ENCODE assay signal across 1 cellular context in genomic region chr3:179410317-179410716, GRCh38.
TF ChIP-seq lines count a peak whose summit lies in the region.

No MANE protein-coding gene starts in this region.

TF ChIP-seq in WTC11, 78 proteins besides CTCF, POLR2A, EP300 and RAD21 (continued from another document):
- TF ChIP-seq, protein P1, sequence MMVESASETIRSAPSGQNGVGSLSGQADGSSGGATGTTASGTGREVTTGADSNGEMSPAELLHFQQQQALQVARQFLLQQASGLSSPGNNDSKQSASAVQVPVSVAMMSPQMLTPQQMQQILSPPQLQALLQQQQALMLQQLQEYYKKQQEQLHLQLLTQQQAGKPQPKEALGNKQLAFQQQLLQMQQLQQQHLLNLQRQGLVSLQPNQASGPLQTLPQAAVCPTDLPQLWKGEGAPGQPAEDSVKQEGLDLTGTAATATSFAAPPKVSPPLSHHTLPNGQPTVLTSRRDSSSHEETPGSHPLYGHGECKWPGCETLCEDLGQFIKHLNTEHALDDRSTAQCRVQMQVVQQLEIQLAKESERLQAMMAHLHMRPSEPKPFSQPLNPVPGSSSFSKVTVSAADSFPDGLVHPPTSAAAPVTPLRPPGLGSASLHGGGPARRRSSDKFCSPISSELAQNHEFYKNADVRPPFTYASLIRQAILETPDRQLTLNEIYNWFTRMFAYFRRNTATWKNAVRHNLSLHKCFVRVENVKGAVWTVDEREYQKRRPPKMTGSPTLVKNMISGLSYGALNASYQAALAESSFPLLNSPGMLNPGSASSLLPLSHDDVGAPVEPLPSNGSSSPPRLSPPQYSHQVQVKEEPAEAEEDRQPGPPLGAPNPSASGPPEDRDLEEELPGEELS (CRISPR knock-in tag; IDR thresholded peaks at IDR 0.05): no peak
